Comparison of ENCODE assay signal across 12 cellular contexts in the genomic region with DNA sequence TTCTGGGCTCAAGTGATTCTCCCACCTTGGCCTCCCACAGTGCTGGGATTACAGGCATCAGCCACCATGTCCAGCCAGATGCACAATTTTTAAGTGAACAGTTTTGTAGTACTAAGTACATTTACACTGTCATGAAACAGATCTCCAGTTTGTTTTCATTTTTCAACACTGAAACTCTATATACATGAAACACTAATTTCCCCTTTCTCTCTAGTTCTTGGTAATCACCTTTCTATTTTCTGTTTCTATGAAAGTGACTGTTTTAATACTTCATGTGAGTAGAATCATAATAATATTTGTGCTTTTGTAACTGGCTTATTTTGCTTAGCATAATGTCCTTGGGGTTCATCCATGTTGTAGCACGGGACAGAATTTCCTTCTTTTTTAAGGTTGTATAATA.
DNase-seq lines count a peak whose midpoint lies in the region; ATAC-seq and TF ChIP-seq lines count a peak whose summit lies in the region.
"Had no signal": no experiment of that assay in that cellular context is flagged by ENCODE, and none has a peak within 500 bp of the region (broad histone marks: within the 10 kb centered on the region; RNA-seq: fewer than 3 reads in every experiment).

No MANE protein-coding gene starts in this region.

- intact Hi-C loops in posterior cingulate gyrus (cut with DNase I): no loop called here

- DNase-seq in posterior cingulate gyrus (no peak), NCI-H510A (lab: John Stamatoyannopoulos, UW) (no peak), NCI-H146 treated with DMSO at 0.1 percent for 48 hours (lab: John Stamatoyannopoulos, UW; ENCODE audit: unreplicated experiment) (no peak)
- DNase-seq: activated CD4-positive, alpha-beta T cell treated with anti-CD3 and anti-CD28 coated beads, Interleukin-2, amount 50 U/mL, for 4 hours; COR-L47; NCI-H2171 treated with DMSO at 0.1 percent for 48 hours had no signal

- ATAC-seq in GM18517 (IDR thresholded peaks at IDR 0.05; ENCODE audit: unreplicated experiment) (peak; percentile 96), GM19455 (IDR thresholded peaks at IDR 0.05; ENCODE audit: unreplicated experiment) (peak; percentile 94), HG02885 (IDR thresholded peaks at IDR 0.05; ENCODE audit: poor library complexity, unreplicated experiment) (peak; percentile 95), HG03571 (IDR thresholded peaks at IDR 0.05; ENCODE audit: unreplicated experiment) (peak; percentile 86), SK-N-SH treated with all-trans-retinoic acid at 6 μM for 48 hours (no peak)
- ATAC-seq: Right ventricle myocardium inferior had no signal

TF ChIP-seq in SK-N-SH treated with all-trans-retinoic acid at 6 μM for 48 hours, 23 proteins besides CTCF, POLR2A, EP300 and RAD21:
- no peak for TF ChIP-seq TCF4 (CRISPR knock-in tag; IDR thresholded peaks at IDR 0.05; ENCODE audit: borderline replicate concordance)
